12 cellular contexts compared by ENCODE assay signal in genomic region chr17:42673266-42673884, GRCh38. TPM values are rescaled to one million over a fixed set of nuclear protein-coding genes. Genes with fewer than 3 reads are reported as not detected.
DNase-seq lines count a peak whose midpoint lies in the region; ATAC-seq and TF ChIP-seq lines count a peak whose summit lies in the region.
"Had no signal": no experiment of that assay in that cellular context is flagged by ENCODE, and none has a peak within 500 bp of the region (broad histone marks: within the 10 kb centered on the region; RNA-seq: fewer than 3 reads in every experiment).

No MANE protein-coding gene starts in this region.

- no peak for TF ChIP-seq POLR2A in breast epithelium (IDR thresholded peaks at IDR 0.05)
- TF ChIP-seq POLR2A in upper lobe of left lung (IDR thresholded peaks at IDR 0.05): no peak

- POLR2A ChIA-PET in MCF 10A (lab: Yijun Ruan, JAX): interaction anchor here (0.6 to 10.9 kb wide), 9 partner anchors 12 to 160 kb away, joined by 4 to 158 read pairs (median 11); partner anchors contain the start of genes PSMC3IP, RETREG3, TUBG1 and TUBG2

- H3K27me3 ChIP-seq in breast epithelium (no peaks in the 10 kb centered on the region), dorsolateral prefrontal cortex (no peaks in the 10 kb centered on the region), muscle layer of colon (ENCODE audit: control insufficient read depth in 1 of 2, insufficient read depth in 2 of 2, low read length in 2 of 2) (no peaks in the 10 kb centered on the region), upper lobe of left lung (peaks cover 0 to 6% (median 1%) of the 10 kb centered on the region in 4 donors)
- H3K27me3 ChIP-seq: MG63 had no signal

- H3K4me1 ChIP-seq in breast epithelium (peaks cover 7 to 14% of the 10 kb centered on the region in 2 donors), muscle layer of colon (ENCODE audit: insufficient read depth, low read length) (peaks cover 37% of the 10 kb centered on the region), upper lobe of left lung (peaks cover 50 to 74% (median 52%) of the 10 kb centered on the region in 4 donors)

- ATAC-seq in upper lobe of left lung (ENCODE audit: low FRiP score in 2 of 2) (no peak), HG03520 (IDR thresholded peaks at IDR 0.05; ENCODE audit: unreplicated experiment) (no peak)

- H3K9me3 ChIP-seq in breast epithelium (no peaks in the 10 kb centered on the region), muscle layer of colon (ENCODE audit: low read length) (no peaks in the 10 kb centered on the region), upper lobe of left lung (no peaks in the 10 kb centered on the region)
- H3K9me3 ChIP-seq: MG63 had no signal

- no peak overlapping the region for H3K9ac ChIP-seq in muscle layer of colon (ENCODE audit: low read length)

- H3K27ac ChIP-seq in breast epithelium (peak overlapping the region; percentile 96), dorsolateral prefrontal cortex (peak overlapping the region in 35 of 59 donors; percentile 5 to 97 (median 43)), muscle layer of colon (ENCODE audit: low read depth, low read length) (peak overlapping the region; percentile 61), upper lobe of left lung (peak overlapping the region; percentile 81 to 98 (median 90))

- TF ChIP-seq EP300 in upper lobe of left lung (IDR thresholded peaks at IDR 0.05): no peak

- H3K4me1 Mint-ChIP-seq in MCF 10A (ENCODE audit: insufficient read depth, unreplicated experiment): peaks cover 28% of the 10 kb centered on the region

- H3K27me3 Mint-ChIP-seq in MCF 10A (ENCODE audit: insufficient read depth, unreplicated experiment): no peaks in the 10 kb centered on the region

- H3K9me3 Mint-ChIP-seq in MCF 10A (ENCODE audit: unreplicated experiment): no peaks in the 10 kb centered on the region

- H3K27ac Mint-ChIP-seq in MCF 10A (ENCODE audit: low read depth, unreplicated experiment): no peak overlapping the region

- WGBS in upper lobe of left lung, 2 donors: 44 to 55% methylated on average over 5 to 24 of the region's 30 CpGs

- BruUV-seq in MCF 10A (replicated peaks; lab: Mats Ljungman, UMichigan): no TSS peak

- intact Hi-C loops in breast epithelium (cut with DNase I; ENCODE audit: low total_unique reads): loop anchor here (5.0 to 10.0 kb wide), 2 partner anchors 99 to 349 kb away; partner anchors contain the start of genes PSMC3IP and VAT1
- intact Hi-C loops in MCF 10A (cut with micrococcal nuclease): no loop called here
- intact Hi-C loops in dorsolateral prefrontal cortex (cut with DNase I): no loop called here

- H3K4me3 ChIP-seq in breast epithelium (peak overlapping the region; percentile 87 to 94 (median 89)), dorsolateral prefrontal cortex (peak overlapping the region in 30 of 59 donors; percentile 8 to 94 (median 90)), muscle layer of colon (ENCODE audit: low read depth in 1 of 2, low read length in 2 of 2) (no peak overlapping the region), upper lobe of left lung (peak overlapping the region in 3 of 4 donors; percentile 85 to 92 (median 85))

- no peaks in the 10 kb centered on the region for H3K36me3 ChIP-seq in breast epithelium
- peaks cover 43% of the 10 kb centered on the region for H3K36me3 ChIP-seq in muscle layer of colon (ENCODE audit: insufficient read depth, low read length)
- peaks cover 13 to 50% (median 40%) of the 10 kb centered on the region in 4 donors for H3K36me3 ChIP-seq in upper lobe of left lung

- DNase-seq in breast epithelium (ENCODE audit: low spot score in 2 of 2): no peak
- DNase-seq in MCF 10A (ENCODE audit: unreplicated experiment): no peak
- DNase-seq in dorsolateral prefrontal cortex: no peak
- peak in 1 of 2 donors; percentile 83 for DNase-seq in upper lobe of left lung
- DNase-seq in stimulated activated CD4-positive, alpha-beta T cell treated with anti-CD3 and anti-CD28 coated beads, Interleukin-2, amount 100 ng/mL, for 24 hours: no peak
- DNase-seq in RKO (ENCODE audit: low spot score): no peak
- DNase-seq: DMS153; SIG-M5; stimulated activated CD4-positive, alpha-beta T cell treated with anti-CD3 and anti-CD28 coated beads, Interleukin-1b, Interleukin-23, amount 100 ng/mL, for 48 hours had no signal

- CTCF ChIA-PET in MCF 10A (lab: Yijun Ruan, JAX): interaction anchor here (1.5 to 3.4 kb wide), 2 partner anchors 50 to 95 kb away, joined by 3 to 13 read pairs; partner anchors contain the start of gene PSMC3IP

- H3K36me3 Mint-ChIP-seq in MCF 10A (ENCODE audit: insufficient read depth, unreplicated experiment): peaks cover 47% of the 10 kb centered on the region

- no peak overlapping the region for H3K4me3 Mint-ChIP-seq in MCF 10A (ENCODE audit: unreplicated experiment)

- no peak for TF ChIP-seq CTCF in breast epithelium (IDR thresholded peaks at IDR 0.05)
- TF ChIP-seq CTCF in MCF 10A (IDR thresholded peaks at IDR 0.05; ENCODE audit: unreplicated experiment): no peak
- no peak for TF ChIP-seq CTCF in dorsolateral prefrontal cortex (IDR thresholded peaks at IDR 0.05 in 54 of 56, conservative IDR thresholded peaks at IDR 0.05 in 2 of 56; ENCODE audit: low read depth in 1 of 56, partially characterized antibody in 56 of 56)
- TF ChIP-seq CTCF in upper lobe of left lung (IDR thresholded peaks at IDR 0.05): no peak

RNA-seq across cellular contexts. Expression of gene PLEKHH3, which starts 3.4 kb away (rescaled TPM):
- total RNA-seq in breast epithelium: 10 to 100 TPM; 15.4 to 32.2 (median 24.6) TPM
- total RNA-seq in MCF 10A (2022): 12.5 and 12.9 TPM in 2 replicates
- 10 to 100 TPM in 104 of 120 experiments, 1 to 10 TPM in 16; 6.3 to 25.0 (median 12.5) TPM for total RNA-seq in dorsolateral prefrontal cortex
- total RNA-seq in upper lobe of left lung: 10 to 100 TPM; 18.4 to 93.2 (median 28.4) TPM

RNA-seq across cellular contexts. Expression of gene CCR10, which starts 8.3 kb away (rescaled TPM):
- 1 to 10 TPM; 1.6 to 4.6 (median 1.9) TPM for total RNA-seq in breast epithelium
- total RNA-seq in MCF 10A (2022): 0.21 and 0.22 TPM in 2 replicates
- total RNA-seq in dorsolateral prefrontal cortex: 1 to 10 TPM; 1.8 to 8.1 (median 4.2) TPM
- 1 to 10 TPM in 4 of 6 donors, under 1 TPM in 2; 0.30 to 2.2 (median 1.4) TPM for total RNA-seq in upper lobe of left lung

RNA-seq across cellular contexts. Expression of gene CNTNAP1, which starts 9.0 kb away (rescaled TPM):
- 1 to 10 TPM; 1.8 to 4.9 (median 3.7) TPM for total RNA-seq in breast epithelium
- total RNA-seq in MCF 10A (2022): 1.2 and 1.5 TPM in 2 replicates
- total RNA-seq in dorsolateral prefrontal cortex: 100 to 1,000 TPM in 116 of 120 experiments, 10 to 100 TPM in 4; 58.4 to 222 (median 157) TPM
- 10 to 100 TPM in 1 of 6 donors, 1 to 10 TPM in 5; 1.7 to 37.7 (median 4.3) TPM for total RNA-seq in upper lobe of left lung

RNA-seq across cellular contexts. Expression of gene TUBG2, which starts 14.3 kb away (rescaled TPM):
- total RNA-seq in breast epithelium (10 to 100 TPM; 19.2 to 27.9 (median 26.1) TPM), MCF 10A (2022) (21.3 and 23.4 TPM in 2 replicates), dorsolateral prefrontal cortex (100 to 1,000 TPM in 77 of 120 experiments, 10 to 100 TPM in 43; 64.3 to 154 (median 106) TPM), upper lobe of left lung (100 to 1,000 TPM in 1 of 6 donors, 10 to 100 TPM in 5; 12.4 to 104 (median 15.2) TPM)

Comparison
In these comparisons a context has a peak if more than half of its experiments do, and no peak if none do; other contexts are left out.
1. H3K27ac ChIP-seq: peak in every context shown above with its lines; median percentile 96 in breast epithelium; 90 in upper lobe of left lung; 61 in muscle layer of colon; 43 in dorsolateral prefrontal cortex.
2. H3K4me3 ChIP-seq: peak in breast epithelium (3 of 3), dorsolateral prefrontal cortex (30 of 59) and upper lobe of left lung (3 of 4); none in muscle layer of colon (0 of 2).